ENCODE assay signal across 15 cellular contexts in the genomic region with DNA sequence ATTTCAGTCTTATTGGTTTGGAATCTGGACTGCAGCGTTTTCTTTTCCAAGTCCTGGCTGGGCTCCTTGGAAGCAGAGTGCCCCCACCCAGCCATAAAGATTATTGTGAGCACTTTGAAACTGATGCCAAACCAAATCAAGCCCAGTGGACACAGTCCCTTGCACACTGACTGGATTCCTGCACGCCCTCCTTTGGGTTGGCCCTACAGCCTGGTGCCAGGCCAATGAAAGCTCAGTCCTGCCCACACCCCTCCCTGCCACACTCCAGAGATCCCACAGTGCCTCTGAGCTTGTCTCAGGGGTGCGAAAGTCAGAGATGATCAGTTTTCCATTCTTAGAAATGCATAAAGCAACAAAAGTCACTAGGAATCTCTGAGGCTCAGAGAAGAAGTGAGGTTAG.
"Had no signal": no experiment of that assay in that cellular context is flagged by ENCODE, and none has a peak within 500 bp of the region (broad histone marks: within the 10 kb centered on the region; RNA-seq: fewer than 3 reads in every experiment).

No MANE protein-coding gene starts in this region.

- H3K4me1 Mint-ChIP-seq: activated CD8-positive, alpha-beta memory T cell treated with anti-CD3 and anti-CD28 coated beads, Interleukin-2, amount 10 ng/mL, durations not matched to agents 7 days and 5 days had no signal

- H3K27me3 ChIP-seq: cardiac muscle cell, left lung, SJCRH30 had no signal

- H3K4me1 ChIP-seq: left lung, SJCRH30 had no signal

- DNase-seq: activated CD8-positive, alpha-beta memory T cell treated with anti-CD3 and anti-CD28 coated beads, Interleukin-2, amount 10 ng/mL, durations not matched to agents 7 days and 5 days; activated effector memory CD4-positive, alpha-beta T cell treated with anti-CD3 and anti-CD28 coated beads, Interleukin-2, amount 50 U/mL, for 16 hours; activated T-cell treated with anti-CD3 and anti-CD28 coated beads, Interleukin-2, amount 50 U/mL, for 24 hours; anterior cingulate cortex; cortex of kidney; hypothalamus; left lung; mesendoderm; retina; SJCRH30 had no signal

- H3K9me3 ChIP-seq: left lung, SJCRH30 had no signal

- H3K36me3 ChIP-seq: cardiac muscle cell, left lung, SJCRH30 had no signal

- H3K27ac ChIP-seq: cardiac muscle cell, left lung, SJCRH30 had no signal

- H3K36me3 Mint-ChIP-seq: activated CD8-positive, alpha-beta memory T cell treated with anti-CD3 and anti-CD28 coated beads, Interleukin-2, amount 10 ng/mL, durations not matched to agents 7 days and 5 days; activated naive CD8-positive, alpha-beta T cell; type B pancreatic cell had no signal

- ATAC-seq: activated CD4-positive, CD25-positive, alpha-beta regulatory T cell treated with anti-CD3 and anti-CD28 coated beads, Interleukin-2, amount 50 U/mL, for 24 hours; activated CD8-positive, alpha-beta memory T cell treated with anti-CD3 and anti-CD28 coated beads, Interleukin-2, amount 10 ng/mL, durations not matched to agents 7 days and 5 days; left lung had no signal

- H3K4me2 ChIP-seq: smooth muscle cell had no signal

- H3K4me3 ChIP-seq: cardiac muscle cell, left lung, SJCRH30, smooth muscle cell had no signal

- H3K27ac Mint-ChIP-seq: activated CD8-positive, alpha-beta memory T cell treated with anti-CD3 and anti-CD28 coated beads, Interleukin-2, amount 10 ng/mL, durations not matched to agents 7 days and 5 days; activated naive CD8-positive, alpha-beta T cell; activated T-cell treated with anti-CD3 and anti-CD28 coated beads, Interleukin-2, amount 50 U/mL, for 24 hours; type B pancreatic cell had no signal

- H3K9me3 Mint-ChIP-seq: activated T-cell treated with anti-CD3 and anti-CD28 coated beads, Interleukin-2, amount 50 U/mL, for 24 hours; type B pancreatic cell had no signal

- H3K4me3 Mint-ChIP-seq: activated CD8-positive, alpha-beta memory T cell treated with anti-CD3 and anti-CD28 coated beads, Interleukin-2, amount 10 ng/mL, durations not matched to agents 7 days and 5 days; activated naive CD8-positive, alpha-beta T cell; activated T-cell treated with anti-CD3 and anti-CD28 coated beads, Interleukin-2, amount 50 U/mL, for 24 hours; type B pancreatic cell had no signal

- H3K27me3 Mint-ChIP-seq: activated CD8-positive, alpha-beta memory T cell treated with anti-CD3 and anti-CD28 coated beads, Interleukin-2, amount 10 ng/mL, durations not matched to agents 7 days and 5 days; activated T-cell treated with anti-CD3 and anti-CD28 coated beads, Interleukin-2, amount 50 U/mL, for 24 hours had no signal
